10 cellular contexts compared by ENCODE assay signal in genomic region chr6:4802312-4802935, GRCh38. TPM values are rescaled to one million over a fixed set of nuclear protein-coding genes. Genes with fewer than 3 reads are reported as not detected.
DNase-seq lines count a peak whose midpoint lies in the region; ATAC-seq and TF ChIP-seq lines count a peak whose summit lies in the region.
"Had no signal": no experiment of that assay in that cellular context is flagged by ENCODE, and none has a peak within 500 bp of the region (broad histone marks: within the 10 kb centered on the region; RNA-seq: fewer than 3 reads in every experiment).

No MANE protein-coding gene starts in this region.

- intact Hi-C loops in natural killer cell (cut with micrococcal nuclease): no loop called here
- intact Hi-C loops in CD4-positive, alpha-beta memory T cell (cut with micrococcal nuclease): no loop called here

- no peak overlapping the region for H3K4me3 Mint-ChIP-seq in natural killer cell
- H3K4me3 Mint-ChIP-seq in CD4-positive, alpha-beta memory T cell: peak overlapping the region in 2 of 8 donors; percentile 30 to 39

- peaks cover 0 to 2% of the 10 kb centered on the region in 2 donors for H3K9me3 Mint-ChIP-seq in natural killer cell
- H3K9me3 Mint-ChIP-seq in CD4-positive, alpha-beta memory T cell: peaks cover 4 to 22% (median 10%) of the 10 kb centered on the region in 8 donors

- DNase-seq in natural killer cell (no peak), NCI-H2081 (lab: John Stamatoyannopoulos, UW) (no peak), AG20443 (ENCODE audit: low spot score) (no peak)
- DNase-seq in CD4-positive, alpha-beta memory T cell: no peak
- DNase-seq: DND-41, NCI-H2171 treated with DMSO at 0.1 percent for 48 hours had no signal

- H3K27me3 ChIP-seq in CD4-positive, alpha-beta memory T cell (ENCODE audit: insufficient read depth, low read length): no peaks in the 10 kb centered on the region

- H3K27me3 Mint-ChIP-seq in natural killer cell (ENCODE audit: low read depth in 2 of 2): no peaks in the 10 kb centered on the region
- H3K27me3 Mint-ChIP-seq in CD4-positive, alpha-beta memory T cell: peaks cover 0 to 1% of the 10 kb centered on the region in 2 donors

- peak overlapping the region; percentile 32 to 89 for H3K27ac Mint-ChIP-seq in natural killer cell
- peak overlapping the region in 2 of 7 donors; percentile 7 to 79 for H3K27ac Mint-ChIP-seq in CD4-positive, alpha-beta memory T cell

- CTCF ChIA-PET in CD4-positive, alpha-beta memory T cell (lab: Charles Lee; ENCODE audit: partially characterized antibody): no interaction called here

- H3K4me3 ChIP-seq in CD4-positive, alpha-beta memory T cell (ENCODE audit: low read length in 2 of 2): no peak overlapping the region
- H3K4me3 ChIP-seq: smooth muscle cell had no signal

- peaks cover 85 to 89% of the 10 kb centered on the region in 2 donors for H3K4me1 Mint-ChIP-seq in natural killer cell
- H3K4me1 Mint-ChIP-seq in CD4-positive, alpha-beta memory T cell: peaks cover 53 to 88% (median 68%) of the 10 kb centered on the region in 4 donors

- no peak overlapping the region for H3K27ac ChIP-seq in CD4-positive, alpha-beta memory T cell (ENCODE audit: low read depth, low read length)

- H3K4me1 ChIP-seq in CD4-positive, alpha-beta memory T cell (ENCODE audit: insufficient read depth, low read length): peaks cover 28% of the 10 kb centered on the region

- no peaks in the 10 kb centered on the region for H3K9me3 ChIP-seq in CD4-positive, alpha-beta memory T cell (ENCODE audit: control insufficient read depth in 1 of 2, low read length in 2 of 2)

- POLR2A ChIA-PET in CD4-positive, alpha-beta memory T cell (lab: Charles Lee; ENCODE audit: partially characterized antibody): interaction anchor here (1.7 kb wide), 1 partner anchor 26 kb away, joined by 6 read pairs; the partner anchor contains the start of gene CDYL

- ATAC-seq in GM18870 (IDR thresholded peaks at IDR 0.05; ENCODE audit: unreplicated experiment): peak; percentile 70
- ATAC-seq in GM21717 (IDR thresholded peaks at IDR 0.05; ENCODE audit: unreplicated experiment): peak; percentile 65
- peak; percentile 56 for ATAC-seq in HG03280 (IDR thresholded peaks at IDR 0.05; ENCODE audit: unreplicated experiment)
- ATAC-seq in natural killer cell: no peak

- no peaks in the 10 kb centered on the region for H3K36me3 ChIP-seq in CD4-positive, alpha-beta memory T cell (ENCODE audit: insufficient read depth, low read length)

- TF ChIP-seq CTCF in natural killer cell (IDR thresholded peaks at IDR 0.05): no peak

- no peaks in the 10 kb centered on the region for H3K36me3 Mint-ChIP-seq in natural killer cell
- peaks cover 0 to 4% of the 10 kb centered on the region in 2 donors for H3K36me3 Mint-ChIP-seq in CD4-positive, alpha-beta memory T cell

RNA-seq across cellular contexts. Expression of gene CDYL, which starts 26.2 kb away (rescaled TPM):
- 100 to 1,000 TPM in 1 of 3 donors, 10 to 100 TPM in 2; 81.3 to 101 (median 83.8) TPM for total RNA-seq in natural killer cell
- 10 to 100 TPM; 31.7 to 36.7 TPM for total RNA-seq in CD4-positive, alpha-beta memory T cell
- polyA plus RNA-seq in CD4-positive, alpha-beta memory T cell: 1 to 10 TPM; 1.5 to 6.7 TPM

Comparison
In these comparisons a context has a peak if more than half of its experiments do, and no peak if none do; other contexts are left out.
1. ATAC-seq: peak in GM18870 (single experiment), GM21717 (single experiment) and HG03280 (single experiment); none in natural killer cell (0 of 3).